ENCODE assay signal across 14 cellular contexts in the genomic region with DNA sequence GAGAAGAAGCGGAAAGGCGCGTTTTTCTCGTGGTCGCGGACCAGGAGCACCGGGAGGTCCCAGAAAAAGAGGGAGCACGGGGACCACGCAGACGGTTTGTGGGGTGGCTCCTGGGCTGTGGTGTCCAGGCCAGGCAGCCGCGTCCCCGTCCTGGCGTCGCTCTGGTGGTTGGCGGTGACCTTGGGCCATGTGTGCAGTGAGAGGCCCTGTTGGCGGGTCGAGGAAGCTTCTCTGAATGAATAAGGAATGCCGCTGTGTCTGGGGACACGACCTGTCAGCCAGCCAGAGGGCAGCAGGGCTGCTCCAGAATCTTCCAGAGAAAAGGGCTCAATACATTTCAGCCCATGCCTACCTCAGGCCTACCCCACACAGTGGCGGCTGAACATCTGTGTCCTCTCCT. TPM values are rescaled to one million over a fixed set of nuclear protein-coding genes. Genes with fewer than 3 reads are reported as not detected.
"Had no signal": no experiment of that assay in that cellular context is flagged by ENCODE, and none has a peak within 500 bp of the region (broad histone marks: within the 10 kb centered on the region; RNA-seq: fewer than 3 reads in every experiment).

No MANE protein-coding gene starts in this region.

- H3K27ac Mint-ChIP-seq: activated CD8-positive, alpha-beta T cell treated with anti-CD3 and anti-CD28 coated beads for 36 hours; activated naive CD4-positive, alpha-beta T cell treated with anti-CD3 and anti-CD28 coated beads for 36 hours; memory B cell; nephron; stimulated activated effector memory CD8-positive, alpha-beta T cell treated with anti-CD3 and anti-CD28 coated beads, Interleukin-12 subunit alpha, Interleukin-12 subunit beta, amount 100 ng/mL, for 72 hours had no signal

- DNase-seq: activated CD4-positive, alpha-beta T cell treated with anti-CD3 and anti-CD28 coated beads for 4 hours; activated CD8-positive, alpha-beta memory T cell treated with anti-CD3 and anti-CD28 coated beads, Interleukin-2, amount 50 U/mL, for 48 hours; activated CD8-positive, alpha-beta T cell treated with anti-CD3 and anti-CD28 coated beads for 36 hours; activated naive CD4-positive, alpha-beta T cell treated with anti-CD3 and anti-CD28 coated beads for 36 hours; hypothalamus; T1000 had no signal

- H3K4me3 ChIP-seq: smooth muscle cell, tibial nerve had no signal

- H3K9me3 ChIP-seq: tibial nerve had no signal

- H3K27me3 ChIP-seq: tibial nerve had no signal

- H3K9me3 Mint-ChIP-seq: activated CD8-positive, alpha-beta T cell treated with anti-CD3 and anti-CD28 coated beads for 36 hours; activated naive CD4-positive, alpha-beta T cell treated with anti-CD3 and anti-CD28 coated beads for 36 hours; central memory CD8-positive, alpha-beta T cell; memory B cell; nephron; stimulated activated effector memory CD8-positive, alpha-beta T cell treated with anti-CD3 and anti-CD28 coated beads, Interleukin-12 subunit alpha, Interleukin-12 subunit beta, amount 100 ng/mL, for 72 hours had no signal

- H3K27me3 Mint-ChIP-seq: activated CD8-positive, alpha-beta T cell treated with anti-CD3 and anti-CD28 coated beads for 36 hours; central memory CD8-positive, alpha-beta T cell had no signal

- H3K4me1 Mint-ChIP-seq: central memory CD8-positive, alpha-beta T cell; stimulated activated effector memory CD8-positive, alpha-beta T cell treated with anti-CD3 and anti-CD28 coated beads, Interleukin-12 subunit alpha, Interleukin-12 subunit beta, amount 100 ng/mL, for 72 hours had no signal

- ATAC-seq: activated CD8-positive, alpha-beta T cell treated with anti-CD3 and anti-CD28 coated beads for 36 hours; stimulated activated effector memory CD8-positive, alpha-beta T cell treated with anti-CD3 and anti-CD28 coated beads, Interleukin-12 subunit alpha, Interleukin-12 subunit beta, amount 100 ng/mL, for 72 hours had no signal

- H3K4me3 Mint-ChIP-seq: activated CD8-positive, alpha-beta T cell treated with anti-CD3 and anti-CD28 coated beads for 36 hours; activated naive CD4-positive, alpha-beta T cell treated with anti-CD3 and anti-CD28 coated beads for 36 hours; central memory CD8-positive, alpha-beta T cell; memory B cell; nephron; stimulated activated effector memory CD8-positive, alpha-beta T cell treated with anti-CD3 and anti-CD28 coated beads, Interleukin-12 subunit alpha, Interleukin-12 subunit beta, amount 100 ng/mL, for 72 hours had no signal

- H3K27ac ChIP-seq: tibial nerve, VCaP had no signal

RNA-seq across cellular contexts. Expression of gene HGFAC, which starts 24.3 kb away (rescaled TPM):
- total RNA-seq: activated CD8-positive, alpha-beta T cell treated with anti-CD3 and anti-CD28 coated beads for 36 hours; activated naive CD4-positive, alpha-beta T cell treated with anti-CD3 and anti-CD28 coated beads for 36 hours; tibial nerve had no signal
- polyA plus RNA-seq: smooth muscle cell had no signal

RNA-seq across cellular contexts. Expression of gene DOK7, which starts 45.7 kb away (rescaled TPM):
- total RNA-seq: activated CD8-positive, alpha-beta T cell treated with anti-CD3 and anti-CD28 coated beads for 36 hours; activated naive CD4-positive, alpha-beta T cell treated with anti-CD3 and anti-CD28 coated beads for 36 hours; osteocyte; smooth muscle cell had no signal
- polyA plus RNA-seq: smooth muscle cell had no signal
